ENCODE assay signal across 8 cellular contexts in genomic region chr1:46724991-46725735, GRCh38. TPM values are rescaled to one million over a fixed set of nuclear protein-coding genes. Genes with fewer than 3 reads are reported as not detected.
DNase-seq lines count a peak whose midpoint lies in the region; ATAC-seq and TF ChIP-seq lines count a peak whose summit lies in the region.

No MANE protein-coding gene starts in this region.

- peak overlapping the region; percentile 38 for H2AFZ ChIP-seq in mammary epithelial cell (ENCODE audit: low read depth, low read length)

- no peaks in the 10 kb centered on the region for H3K36me3 ChIP-seq in mammary epithelial cell (ENCODE audit: insufficient read depth, low read length)

- TF ChIP-seq CTCF in VCaP (conservative IDR thresholded peaks at IDR 0.05) = peak; percentile 95
- TF ChIP-seq CTCF in mammary epithelial cell (conservative IDR thresholded peaks at IDR 0.05 in 1 of 2, IDR thresholded peaks at IDR 0.05 in 1 of 2; ENCODE audit: extremely low read depth in 1 of 2, insufficient read depth in 1 of 2, low read depth in 1 of 2, low read length in 2 of 2) = peak; percentile 91 to 92

- dilution Hi-C loops in mammary epithelial cell (cut with HindIII; ENCODE audit: low sequenced_read_pairs) = no loop called here

- intact Hi-C loops in mammary epithelial cell (cut with micrococcal nuclease) = loop anchor here (1.0 to 2.0 kb wide), 5 partner anchors 103 to 278 kb away; a partner anchor contains a TSS

- H3K4me2 ChIP-seq in mammary epithelial cell (ENCODE audit: insufficient read depth, low read depth, low read length) = peak overlapping the region; percentile 49

- H3K27me3 ChIP-seq in mammary epithelial cell (ENCODE audit: insufficient read depth, low read length) = no peaks in the 10 kb centered on the region

- CTCF ChIA-PET in mammary epithelial cell (lab: Charles Lee; ENCODE audit: low non-redundant PET) = interaction anchor here (0.7 kb wide), 1 partner anchor 114 kb away, joined by 3 read pairs; no protein-coding TSS in a partner anchor

- H3K9me3 ChIP-seq in mammary epithelial cell (replicated peaks; ENCODE audit: insufficient read depth, low read length) = no peaks in the 10 kb centered on the region

- WGBS in mammary epithelial cell (ENCODE audit: low coverage, missing lambda C conversion rate) = 13% methylated on average over 6 of the region's 7 CpGs

- DNase-seq in activated gamma-delta T cell treated with Interleukin-2 at 50 U/mL for 16 hours (peak; percentile 68), activated gamma-delta T cell (lab: John Stamatoyannopoulos, UW) (no peak), NCI-H2227 (lab: John Stamatoyannopoulos, UW; ENCODE audit: unreplicated experiment) (peak; percentile 85), mammary epithelial cell (peak; percentile 58), kidney glomerular epithelial cell (lab: John Stamatoyannopoulos, UW) (peak; percentile 39)
- DNase-seq in stimulated activated CD4-positive, alpha-beta T cell treated with anti-CD3 and anti-CD28 coated beads, Interleukin-2, amount 100 ng/mL, for 24 hours = peak; percentile 63 to 71

- BruUV-seq in mammary epithelial cell (replicated peaks; lab: Mats Ljungman, UMichigan) = no TSS peak

- in situ Hi-C loops in mammary epithelial cell (cut with MboI; ENCODE audit: low sequenced_read_pairs in 2 of 2) = loop anchor here (10.0 to 25.0 kb wide), 4 partner anchors 110 to 437 kb away; partner anchors contain the start of gene MOB3C (in 1 of the 2)

- no peaks in the 10 kb centered on the region for H3K79me2 ChIP-seq in mammary epithelial cell (ENCODE audit: insufficient read depth, low read length)

- peak; percentile 91 for ATAC-seq in HG03159 (IDR thresholded peaks at IDR 0.05; ENCODE audit: unreplicated experiment)

- no peaks in the 10 kb centered on the region for H4K20me1 ChIP-seq in mammary epithelial cell (ENCODE audit: insufficient read depth, low read length)

- H3K27ac ChIP-seq in VCaP (peak overlapping the region; percentile 28; the same call in 1 of the 2 replicates), mammary epithelial cell (ENCODE audit: insufficient read depth, low read depth, low read length) (no peak overlapping the region)

- H3K4me3 ChIP-seq in mammary epithelial cell (replicated peaks in 1 of 3; ENCODE audit: insufficient read depth in 1 of 3, low read depth in 2 of 3, low read length in 3 of 3) = no peak overlapping the region

- no peak overlapping the region for H3K9ac ChIP-seq in mammary epithelial cell (ENCODE audit: insufficient read depth, low read length)

- peaks cover 9% of the 10 kb centered on the region for H3K4me1 ChIP-seq in mammary epithelial cell (ENCODE audit: insufficient read depth, low read length)

RNA-seq across cellular contexts. Expression of gene EFCAB14, which starts 6.2 kb away (rescaled TPM):
- 10 to 100 TPM; 51.3 to 70.5 TPM for total RNA-seq in mammary epithelial cell
- 40.5 TPM for polyA plus RNA-seq in mammary epithelial cell
- polyA minus RNA-seq in mammary epithelial cell = 62.2 TPM

RNA-seq across cellular contexts. Expression of gene TEX38, which starts 53.5 kb away (rescaled TPM):
- not detected for total RNA-seq in mammary epithelial cell
- not detected for polyA plus RNA-seq in mammary epithelial cell
- polyA minus RNA-seq in mammary epithelial cell = not detected

RNA-seq across cellular contexts. Expression of gene ATPAF1, which starts 57.0 kb away (rescaled TPM):
- 10 to 100 TPM; 24.8 to 36.5 TPM for total RNA-seq in mammary epithelial cell
- 36.1 TPM for polyA plus RNA-seq in mammary epithelial cell
- polyA minus RNA-seq in mammary epithelial cell = 24.2 TPM
